In the genomic region with DNA sequence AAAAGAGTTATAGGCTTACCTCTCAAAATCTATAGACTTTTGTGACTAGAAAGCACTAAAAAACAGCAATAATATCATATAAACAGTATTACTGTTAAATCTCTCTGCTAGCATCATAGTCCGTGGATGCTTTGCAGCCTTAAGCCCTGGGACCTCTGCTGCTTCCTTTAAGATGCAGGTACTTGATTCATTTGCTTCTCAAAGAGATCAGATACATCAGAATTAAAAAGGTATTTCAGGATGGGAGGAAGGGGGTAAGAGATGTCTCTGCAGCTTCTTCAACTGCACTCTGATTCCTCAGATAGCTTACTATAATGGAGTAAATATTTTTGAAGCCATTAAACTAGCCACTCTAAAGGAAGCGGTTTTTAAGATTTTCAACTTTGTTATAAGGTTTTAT, we compare ENCODE assay signal across 1 cellular context.
TF ChIP-seq lines count a peak whose summit lies in the region.

No MANE protein-coding gene starts in this region.

TF ChIP-seq in WTC11, 78 proteins besides CTCF, POLR2A, EP300 and RAD21 (continued from another document):
- TF ChIP-seq, protein P1, sequence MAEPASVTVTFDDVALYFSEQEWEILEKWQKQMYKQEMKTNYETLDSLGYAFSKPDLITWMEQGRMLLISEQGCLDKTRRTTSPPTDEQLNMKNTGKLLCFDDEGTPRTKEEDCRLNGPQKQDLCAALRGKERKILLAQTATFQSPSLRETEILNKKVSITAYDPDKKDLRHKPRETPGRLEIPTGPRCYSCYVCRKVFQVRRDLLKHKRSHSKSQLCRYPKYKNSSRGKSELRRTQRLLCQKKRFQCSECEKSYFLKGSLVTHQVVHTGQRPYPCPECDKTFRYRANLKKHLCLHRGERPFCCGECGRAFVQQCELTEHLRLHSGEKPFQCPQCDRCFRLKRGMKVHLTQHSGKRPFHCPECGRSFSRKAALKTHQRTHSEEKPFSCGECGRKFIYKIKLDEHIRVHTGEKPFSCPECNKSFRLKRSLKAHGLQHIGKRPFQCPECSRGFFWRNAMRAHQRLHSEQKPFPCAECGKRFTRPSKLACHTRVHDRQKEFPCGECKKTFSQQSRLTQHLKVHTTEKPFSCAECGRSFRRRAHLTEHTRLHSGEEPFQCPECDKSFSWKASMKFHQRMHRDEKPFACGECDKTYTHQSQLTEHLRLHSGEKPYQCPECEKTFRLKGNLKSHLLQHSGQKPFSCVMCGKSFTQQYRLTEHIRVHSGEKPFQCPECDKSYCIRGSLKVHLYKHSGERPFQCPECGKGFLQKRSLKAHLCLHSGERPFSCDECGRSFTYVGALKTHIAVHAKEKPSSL (CRISPR knock-in tag; conservative IDR thresholded peaks at IDR 0.05) = no peak
- TF ChIP-seq SOX15 (CRISPR knock-in tag; IDR thresholded peaks at IDR 0.05) = no peak
- TF ChIP-seq ZNF263 (CRISPR knock-in tag; IDR thresholded peaks at IDR 0.05; ENCODE audit: low read depth) = no peak
